Comparison of ENCODE assay signal across 27 cellular contexts in the genomic region with DNA sequence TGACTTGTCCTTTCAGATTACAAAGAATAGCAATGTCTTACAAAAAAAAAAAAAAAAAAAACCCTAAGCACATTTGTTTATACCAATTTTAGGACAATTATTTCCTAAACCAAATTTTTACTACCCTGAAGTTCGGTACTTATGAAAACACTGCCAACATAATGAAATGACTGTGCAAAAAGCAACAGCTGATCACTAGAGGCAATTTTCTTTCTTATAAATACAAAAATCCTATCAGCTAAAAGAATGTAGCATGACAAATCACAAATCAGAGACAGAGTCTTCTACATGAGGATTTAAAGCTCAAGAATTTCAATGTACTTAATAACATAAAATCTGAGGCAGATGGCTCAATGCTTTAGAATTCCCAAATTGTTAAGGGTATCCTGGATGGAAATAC.
"Had no signal": no experiment of that assay in that cellular context is flagged by ENCODE, and none has a peak within 500 bp of the region (broad histone marks: within the 10 kb centered on the region; RNA-seq: fewer than 3 reads in every experiment).

No MANE protein-coding gene starts in this region.

- H3K27me3 Mint-ChIP-seq: activated B cell treated with CpG ODN at 0.5 μM for 24 hours; activated CD4-positive, alpha-beta memory T cell treated with anti-CD3 and anti-CD28 coated beads for 36 hours; activated CD4-positive, alpha-beta T cell treated with anti-CD3 and anti-CD28 coated beads, Interleukin-2, amount 10 ng/mL, durations not matched to agents 7 days and 5 days; activated naive CD8-positive, alpha-beta T cell treated with anti-CD3 and anti-CD28 coated beads, Interleukin-2, amount 50 U/mL, for 24 hours; T-helper 17 cell had no signal

- H3K36me3 Mint-ChIP-seq: activated CD4-positive, alpha-beta memory T cell treated with anti-CD3 and anti-CD28 coated beads for 36 hours; activated naive CD4-positive, alpha-beta T cell treated with anti-CD3 and anti-CD28 coated beads, Interleukin-2, amount 50 U/mL, for 72 hours had no signal

- H3K9me3 Mint-ChIP-seq: activated B cell treated with CpG ODN at 0.5 μM for 24 hours; activated CD4-positive, alpha-beta memory T cell treated with anti-CD3 and anti-CD28 coated beads for 36 hours; activated CD4-positive, alpha-beta T cell treated with anti-CD3 and anti-CD28 coated beads, Interleukin-2, amount 10 ng/mL, durations not matched to agents 7 days and 5 days; activated naive CD4-positive, alpha-beta T cell treated with anti-CD3 and anti-CD28 coated beads, Interleukin-2, amount 50 U/mL, for 72 hours; activated naive CD8-positive, alpha-beta T cell treated with anti-CD3 and anti-CD28 coated beads, Interleukin-2, amount 50 U/mL, for 24 hours; activated T-cell treated with anti-CD3 and anti-CD28 coated beads, Interleukin-2, amount 50 U/mL, for 4 hours had no signal

- H3K27me3 ChIP-seq: MG63, SJSA1 had no signal

- H3K27ac ChIP-seq: SJSA1 had no signal

- H3K27ac Mint-ChIP-seq: activated B cell treated with CpG ODN at 0.5 μM for 24 hours; activated CD4-positive, alpha-beta memory T cell treated with anti-CD3 and anti-CD28 coated beads for 36 hours; activated CD4-positive, alpha-beta T cell treated with anti-CD3 and anti-CD28 coated beads, Interleukin-2, amount 10 ng/mL, durations not matched to agents 7 days and 5 days; activated naive CD4-positive, alpha-beta T cell treated with anti-CD3 and anti-CD28 coated beads, Interleukin-2, amount 50 U/mL, for 72 hours; activated naive CD8-positive, alpha-beta T cell treated with anti-CD3 and anti-CD28 coated beads, Interleukin-2, amount 50 U/mL, for 24 hours; T-helper 17 cell had no signal

- H3K4me3 Mint-ChIP-seq: activated B cell treated with CpG ODN at 0.5 μM for 24 hours; activated CD4-positive, alpha-beta memory T cell treated with anti-CD3 and anti-CD28 coated beads for 36 hours; activated CD4-positive, alpha-beta T cell treated with anti-CD3 and anti-CD28 coated beads, Interleukin-2, amount 10 ng/mL, durations not matched to agents 7 days and 5 days; activated naive CD8-positive, alpha-beta T cell treated with anti-CD3 and anti-CD28 coated beads, Interleukin-2, amount 50 U/mL, for 24 hours; activated T-cell treated with anti-CD3 and anti-CD28 coated beads, Interleukin-2, amount 50 U/mL, for 4 hours; T-helper 17 cell had no signal

- H3K4me1 Mint-ChIP-seq: activated B cell treated with CpG ODN at 0.5 μM for 24 hours; activated CD4-positive, alpha-beta T cell treated with anti-CD3 and anti-CD28 coated beads, Interleukin-2, amount 10 ng/mL, durations not matched to agents 7 days and 5 days; activated naive CD8-positive, alpha-beta T cell treated with anti-CD3 and anti-CD28 coated beads, Interleukin-2, amount 50 U/mL, for 24 hours; T-helper 17 cell had no signal

- H3K36me3 ChIP-seq: MG63, SJSA1 had no signal

- H3K4me1 ChIP-seq: SJSA1 had no signal

- H3K4me3 ChIP-seq: MG63, SJSA1 had no signal

- DNase-seq: activated B cell treated with CpG ODN at 0.5 μM for 24 hours; activated CD4-positive, alpha-beta memory T cell treated with anti-CD3 and anti-CD28 coated beads for 36 hours; activated CD4-positive, alpha-beta T cell treated with anti-CD3 and anti-CD28 coated beads for 1 hour; activated CD4-positive, alpha-beta T cell treated with anti-CD3 and anti-CD28 coated beads, Interleukin-2, amount 10 ng/mL, durations not matched to agents 7 days and 5 days; activated CD8-positive, alpha-beta memory T cell treated with anti-CD3 and anti-CD28 coated beads for 24 hours; activated effector memory CD4-positive, alpha-beta T cell treated with anti-CD3 and anti-CD28 coated beads, Interleukin-2, amount 50 U/mL, for 16 hours; activated naive CD4-positive, alpha-beta T cell treated with Interleukin-2 at 50 U/mL for 16 hours; activated naive CD8-positive, alpha-beta T cell treated with anti-CD3 and anti-CD28 coated beads, Interleukin-2, amount 50 U/mL, for 24 hours; activated T-cell treated with anti-CD3 and anti-CD28 coated beads, Interleukin-2, amount 50 U/mL, for 4 hours; cerebellar nuclear complex; MG63; MV-4-11; NCI-H1092 treated with DMSO at 0.1 percent for 48 hours; NCI-H1436; NCI-H1694 treated with DMSO at 0.1 percent for 48 hours; NCI-H2029 treated with DMSO at 0.1 percent for 48 hours; NCI-H510A treated with DMSO at 0.1 percent for 48 hours; NCI-H69; NK-92 treated with Interleukin-12 subunit alpha and Interleukin-12 subunit beta, amount 100 ng/mL, for 24 hours; OCI-M1; RPMI8226; T-helper 17 cell; T1000 had no signal

- H3K9me3 ChIP-seq: MG63, SJSA1 had no signal

- ATAC-seq: activated naive CD4-positive, alpha-beta T cell treated with anti-CD3 and anti-CD28 coated beads, Interleukin-2, amount 50 U/mL, for 72 hours; activated naive CD8-positive, alpha-beta T cell treated with anti-CD3 and anti-CD28 coated beads, Interleukin-2, amount 50 U/mL, for 24 hours; activated T-cell treated with anti-CD3 and anti-CD28 coated beads, Interleukin-2, amount 50 U/mL, for 4 hours; Panc1; Right ventricle myocardium inferior; T-helper 17 cell had no signal
